9 cellular contexts compared by ENCODE assay signal in the genomic region with DNA sequence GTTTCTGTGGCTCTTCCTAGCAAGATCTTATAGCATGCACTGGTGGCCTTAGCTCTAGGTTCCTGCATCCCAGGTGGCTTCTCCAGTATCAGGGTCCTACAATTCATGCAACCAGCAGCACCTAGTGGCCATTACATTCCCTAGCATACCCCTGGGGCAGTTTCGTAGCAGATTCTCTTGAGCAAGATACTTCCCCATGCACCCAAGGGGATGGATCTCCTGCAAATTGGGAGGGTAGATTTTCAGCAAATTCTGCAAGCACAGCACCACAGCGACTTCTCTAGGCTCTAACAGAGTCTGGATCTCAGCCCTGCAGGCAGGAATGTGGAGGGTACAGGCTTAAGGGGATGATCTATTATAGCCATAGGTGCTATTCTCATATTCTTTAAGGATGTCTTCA.
DNase-seq lines count a peak whose midpoint lies in the region; ATAC-seq lines count a peak whose summit lies in the region.
"Had no signal": no experiment of that assay in that cellular context is flagged by ENCODE, and none has a peak within 500 bp of the region (broad histone marks: within the 10 kb centered on the region; RNA-seq: fewer than 3 reads in every experiment).

No MANE protein-coding gene starts in this region.

- no peak overlapping the region for H3K4me3 Mint-ChIP-seq in activated naive CD4-positive, alpha-beta T cell treated with anti-CD3 and anti-CD28 coated beads, Interleukin-2, amount 10 ng/mL, durations not matched to agents 7 days and 5 days
- H3K4me3 Mint-ChIP-seq: central memory CD8-positive, alpha-beta T cell had no signal

- no peaks in the 10 kb centered on the region for H3K27me3 Mint-ChIP-seq in activated naive CD4-positive, alpha-beta T cell treated with anti-CD3 and anti-CD28 coated beads, Interleukin-2, amount 10 ng/mL, durations not matched to agents 7 days and 5 days
- H3K27me3 Mint-ChIP-seq: central memory CD8-positive, alpha-beta T cell had no signal

- peaks cover 26% of the 10 kb centered on the region for H3K4me1 Mint-ChIP-seq in activated naive CD4-positive, alpha-beta T cell treated with anti-CD3 and anti-CD28 coated beads, Interleukin-2, amount 10 ng/mL, durations not matched to agents 7 days and 5 days
- H3K4me1 Mint-ChIP-seq: central memory CD8-positive, alpha-beta T cell had no signal

- peaks cover 39% of the 10 kb centered on the region for H3K36me3 Mint-ChIP-seq in activated naive CD4-positive, alpha-beta T cell treated with anti-CD3 and anti-CD28 coated beads, Interleukin-2, amount 10 ng/mL, durations not matched to agents 7 days and 5 days

- peak; percentile 25 for DNase-seq in activated naive CD4-positive, alpha-beta T cell treated with anti-CD3 and anti-CD28 coated beads, Interleukin-2, amount 10 ng/mL, durations not matched to agents 7 days and 5 days
- DNase-seq in activated naive CD4-positive, alpha-beta T cell (lab: John Stamatoyannopoulos, UW), result no peak
- DNase-seq in RKO (ENCODE audit: low spot score), result peak; percentile 55
- peak; percentile 79 for DNase-seq in iPS DF 19.7 (ENCODE audit: low read depth, low spot score)
- DNase-seq in NCI-H128 (lab: John Stamatoyannopoulos, UW; ENCODE audit: unreplicated experiment), result no peak
- no peak for DNase-seq in CD1c-positive myeloid dendritic cell (ENCODE audit: extremely low spot score)
- no peak for DNase-seq in activated gamma-delta T cell treated with Interleukin-2 at 50 U/mL for 16 hours

- H3K9me3 Mint-ChIP-seq in activated naive CD4-positive, alpha-beta T cell treated with anti-CD3 and anti-CD28 coated beads, Interleukin-2, amount 10 ng/mL, durations not matched to agents 7 days and 5 days, result peaks cover 2% of the 10 kb centered on the region
- H3K9me3 Mint-ChIP-seq: central memory CD8-positive, alpha-beta T cell had no signal

- CTCF ChIA-PET in activated naive CD4-positive, alpha-beta T cell treated with anti-CD3 and anti-CD28 coated beads, Interleukin-2, amount 10 ng/mL, durations not matched to agents 7 days and 5 days (lab: Charles Lee), result interaction anchor here (0.7 to 1.0 kb wide), 3 partner anchors 59 to 412 kb away, joined by 3 to 9 read pairs (median 4); no protein-coding TSS in a partner anchor

- H3K27ac Mint-ChIP-seq in activated naive CD4-positive, alpha-beta T cell treated with anti-CD3 and anti-CD28 coated beads, Interleukin-2, amount 10 ng/mL, durations not matched to agents 7 days and 5 days, result peak overlapping the region; percentile 84

- peak; percentile 76 for ATAC-seq in HG02870 (IDR thresholded peaks at IDR 0.05; ENCODE audit: unreplicated experiment)

Comparison
In these comparisons a context has a peak if more than half of its experiments do, and no peak if none do; other contexts are left out.
1. DNase-seq: peak in activated naive CD4-positive, alpha-beta T cell treated with anti-CD3 and anti-CD28 coated beads, Interleukin-2, amount 10 ng/mL, durations not matched to agents 7 days and 5 days (single experiment), RKO (single experiment) and iPS DF 19.7 (single experiment); none in activated naive CD4-positive, alpha-beta T cell (0 of 4), NCI-H128 (single experiment), CD1c-positive myeloid dendritic cell (single experiment) and activated gamma-delta T cell treated with Interleukin-2 at 50 U/mL for 16 hours (single experiment).